Comparison of ENCODE assay signal across 8 cellular contexts in the genomic region with DNA sequence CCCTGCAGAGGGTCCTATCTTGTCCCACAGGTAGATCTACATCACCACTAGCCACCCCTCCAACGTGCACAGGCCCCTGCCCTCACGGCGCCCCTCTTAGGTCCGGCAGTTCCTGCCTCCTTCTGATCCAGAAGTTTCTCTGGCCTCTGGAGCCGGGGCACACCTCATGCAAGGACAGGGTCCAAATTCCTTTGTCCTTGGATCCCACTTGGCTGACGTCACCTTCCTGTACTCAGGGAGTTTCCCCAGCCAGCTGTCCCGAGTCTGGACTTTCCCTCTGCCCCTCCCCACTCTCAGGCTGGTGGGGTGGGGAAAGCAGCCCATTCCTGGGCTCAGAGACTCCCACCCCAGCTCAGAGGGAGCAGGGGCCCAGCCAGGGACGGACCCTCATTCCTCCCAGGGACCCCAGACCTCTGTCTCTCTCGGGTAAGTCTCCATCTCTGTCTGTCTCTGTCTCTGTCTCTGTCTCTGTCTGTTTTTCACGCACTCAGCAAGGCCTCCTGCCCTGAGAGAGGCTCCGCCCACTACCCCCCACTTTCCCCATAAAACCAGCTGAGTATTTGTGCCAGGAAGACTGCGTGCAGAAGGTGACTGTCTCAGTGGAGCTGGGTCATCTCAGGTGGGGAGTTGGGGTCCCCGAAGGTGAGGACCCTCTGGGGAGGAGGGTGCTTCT. TPM values are rescaled to one million over a fixed set of nuclear protein-coding genes. Genes with fewer than 3 reads are reported as not detected.
A peak's percentile ranks its signal among the peaks of the same experiment; 100 is the strongest.
DNase-seq lines count a peak whose midpoint lies in the region; ATAC-seq, FAIRE-seq and TF ChIP-seq lines count a peak whose summit lies in the region.

A gene with protein sequence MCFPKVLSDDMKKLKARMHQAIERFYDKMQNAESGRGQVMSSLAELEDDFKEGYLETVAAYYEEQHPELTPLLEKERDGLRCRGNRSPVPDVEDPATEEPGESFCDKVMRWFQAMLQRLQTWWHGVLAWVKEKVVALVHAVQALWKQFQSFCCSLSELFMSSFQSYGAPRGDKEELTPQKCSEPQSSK (plus strand): TSS at position 572 of the 673 bp plus-strand sequence. CDS start 172 bp downstream, outside the sequence.

- no peaks in the 10 kb centered on the region for H3K27me3 ChIP-seq in GM06990 (replicated peaks; ENCODE audit: control insufficient read depth, insufficient read depth, low read length)
- H3K27me3 ChIP-seq in astrocyte (ENCODE audit: insufficient read depth, low read length) = peaks cover 2% of the 10 kb centered on the region

- H3K4me2 ChIP-seq in astrocyte (ENCODE audit: low read length) = peak within 1 kb of the TSS; percentile 66

- H3K36me3 ChIP-seq in GM06990 (ENCODE audit: control insufficient read depth, insufficient read depth, low read length) = peaks cover 5% of the 10 kb centered on the region
- H3K36me3 ChIP-seq in astrocyte (ENCODE audit: insufficient read depth, low read length) = no peaks in the 10 kb centered on the region

- DNase-seq in GM06990 (ENCODE audit: extremely low read depth, insufficient read length) (no peak), astrocyte (ENCODE audit: low read depth) (peak; percentile 36), left lobe of liver (ENCODE audit: low spot score) (peak; percentile 87), SKM-1 (lab: John Stamatoyannopoulos, UW; ENCODE audit: unreplicated experiment) (no peak), substantia nigra (lab: John Stamatoyannopoulos, UW) (no peak)
- DNase-seq in stimulated activated CD8-positive, alpha-beta memory T cell treated with anti-CD3 and anti-CD28 coated beads, Interleukin-15, amount 100 ng/mL, for 48 hours (ENCODE audit: low read depth in 2 of 2) = peak; percentile 61 to 66

- peaks cover 8% of the 10 kb centered on the region for H3K4me1 Mint-ChIP-seq in astrocyte (ENCODE audit: low read depth, unreplicated experiment)

- H3K79me2 ChIP-seq in astrocyte (ENCODE audit: insufficient read depth, low read length) = no peaks in the 10 kb centered on the region

- TF ChIP-seq CTCF in GM06990 (IDR thresholded peaks at IDR 0.05; ENCODE audit: insufficient read depth, low read length, poor library complexity, severe bottlenecking) (no peak), astrocyte (IDR thresholded peaks at IDR 0.05; ENCODE audit: insufficient read depth, low read depth, low read length) (no peak)

- H3K9ac ChIP-seq in astrocyte (ENCODE audit: low read length) = peak within 1 kb of the TSS; percentile 68

- peak within 1 kb of the TSS; percentile 34 for H3K4me3 Mint-ChIP-seq in astrocyte (ENCODE audit: unreplicated experiment)

- H3K27ac ChIP-seq in astrocyte (ENCODE audit: low read depth, low read length) (peak within 1 kb of the TSS; percentile 27), substantia nigra (ENCODE audit: low read depth, low read length, poor library complexity, severe bottlenecking) (no peak within 1 kb of the TSS)

- ATAC-seq in SK-N-SH treated with all-trans-retinoic acid at 6 μM for 48 hours (peak; percentile 69), left lobe of liver (peak; percentile 86), HG03439 (IDR thresholded peaks at IDR 0.05; ENCODE audit: unreplicated experiment) (no peak)

- no peaks in the 10 kb centered on the region for H4K20me1 ChIP-seq in astrocyte (ENCODE audit: insufficient read depth, low read length)

- H3K4me1 ChIP-seq in astrocyte (ENCODE audit: insufficient read depth, low read length) = peaks cover 6% of the 10 kb centered on the region

- H2AFZ ChIP-seq in astrocyte (ENCODE audit: low read depth, low read length) = peak within 1 kb of the TSS; percentile 72

- H3K27ac Mint-ChIP-seq in astrocyte (ENCODE audit: unreplicated experiment) = peak within 1 kb of the TSS; percentile 15

- peaks cover 4% of the 10 kb centered on the region for H3K27me3 Mint-ChIP-seq in astrocyte (ENCODE audit: low read depth, unreplicated experiment)

- peaks cover 2% of the 10 kb centered on the region for H3K36me3 Mint-ChIP-seq in astrocyte (ENCODE audit: low read depth, unreplicated experiment)

- H3K9me3 Mint-ChIP-seq in astrocyte (ENCODE audit: unreplicated experiment) = peaks cover 2% of the 10 kb centered on the region

- H3K4me3 ChIP-seq in GM06990 (replicated peaks; ENCODE audit: low read depth, low read length) (peak within 1 kb of the TSS; percentile 65), astrocyte (ENCODE audit: insufficient read depth, low read depth, low read length) (no peak within 1 kb of the TSS)

- H3K9me3 ChIP-seq in astrocyte (ENCODE audit: insufficient read depth, low read depth, low read length) = no peaks in the 10 kb centered on the region

- no peak for FAIRE-seq in astrocyte (lab: Jason Lieb, UNC)

TF ChIP-seq in SK-N-SH treated with all-trans-retinoic acid at 6 μM for 48 hours, 23 proteins besides CTCF, POLR2A, EP300 and RAD21 (continues in another document):
- TF ChIP-seq ZFP30 (CRISPR knock-in tag; IDR thresholded peaks at IDR 0.05) (no peak), ZFP3 (CRISPR knock-in tag; IDR thresholded peaks at IDR 0.05) (no peak), ARNTL (CRISPR knock-in tag; IDR thresholded peaks at IDR 0.05; ENCODE audit: borderline replicate concordance, low read depth) (no peak), OSR1 (CRISPR knock-in tag; IDR thresholded peaks at IDR 0.05) (no peak), GLIS3 (CRISPR knock-in tag; IDR thresholded peaks at IDR 0.05) (no peak), ZNF70 (CRISPR knock-in tag; IDR thresholded peaks at IDR 0.05) (no peak), ZC3H10 (CRISPR knock-in tag; IDR thresholded peaks at IDR 0.05) (no peak), SNAI2 (CRISPR knock-in tag; IDR thresholded peaks at IDR 0.05) (no peak)
- TF ChIP-seq, protein P1, sequence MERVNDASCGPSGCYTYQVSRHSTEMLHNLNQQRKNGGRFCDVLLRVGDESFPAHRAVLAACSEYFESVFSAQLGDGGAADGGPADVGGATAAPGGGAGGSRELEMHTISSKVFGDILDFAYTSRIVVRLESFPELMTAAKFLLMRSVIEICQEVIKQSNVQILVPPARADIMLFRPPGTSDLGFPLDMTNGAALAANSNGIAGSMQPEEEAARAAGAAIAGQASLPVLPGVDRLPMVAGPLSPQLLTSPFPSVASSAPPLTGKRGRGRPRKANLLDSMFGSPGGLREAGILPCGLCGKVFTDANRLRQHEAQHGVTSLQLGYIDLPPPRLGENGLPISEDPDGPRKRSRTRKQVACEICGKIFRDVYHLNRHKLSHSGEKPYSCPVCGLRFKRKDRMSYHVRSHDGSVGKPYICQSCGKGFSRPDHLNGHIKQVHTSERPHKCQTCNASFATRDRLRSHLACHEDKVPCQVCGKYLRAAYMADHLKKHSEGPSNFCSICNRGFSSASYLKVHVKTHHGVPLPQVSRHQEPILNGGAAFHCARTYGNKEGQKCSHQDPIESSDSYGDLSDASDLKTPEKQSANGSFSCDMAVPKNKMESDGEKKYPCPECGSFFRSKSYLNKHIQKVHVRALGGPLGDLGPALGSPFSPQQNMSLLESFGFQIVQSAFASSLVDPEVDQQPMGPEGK (CRISPR knock-in tag; IDR thresholded peaks at IDR 0.05; ENCODE audit: borderline replicate concordance) = no peak
- TF ChIP-seq, protein P2, sequence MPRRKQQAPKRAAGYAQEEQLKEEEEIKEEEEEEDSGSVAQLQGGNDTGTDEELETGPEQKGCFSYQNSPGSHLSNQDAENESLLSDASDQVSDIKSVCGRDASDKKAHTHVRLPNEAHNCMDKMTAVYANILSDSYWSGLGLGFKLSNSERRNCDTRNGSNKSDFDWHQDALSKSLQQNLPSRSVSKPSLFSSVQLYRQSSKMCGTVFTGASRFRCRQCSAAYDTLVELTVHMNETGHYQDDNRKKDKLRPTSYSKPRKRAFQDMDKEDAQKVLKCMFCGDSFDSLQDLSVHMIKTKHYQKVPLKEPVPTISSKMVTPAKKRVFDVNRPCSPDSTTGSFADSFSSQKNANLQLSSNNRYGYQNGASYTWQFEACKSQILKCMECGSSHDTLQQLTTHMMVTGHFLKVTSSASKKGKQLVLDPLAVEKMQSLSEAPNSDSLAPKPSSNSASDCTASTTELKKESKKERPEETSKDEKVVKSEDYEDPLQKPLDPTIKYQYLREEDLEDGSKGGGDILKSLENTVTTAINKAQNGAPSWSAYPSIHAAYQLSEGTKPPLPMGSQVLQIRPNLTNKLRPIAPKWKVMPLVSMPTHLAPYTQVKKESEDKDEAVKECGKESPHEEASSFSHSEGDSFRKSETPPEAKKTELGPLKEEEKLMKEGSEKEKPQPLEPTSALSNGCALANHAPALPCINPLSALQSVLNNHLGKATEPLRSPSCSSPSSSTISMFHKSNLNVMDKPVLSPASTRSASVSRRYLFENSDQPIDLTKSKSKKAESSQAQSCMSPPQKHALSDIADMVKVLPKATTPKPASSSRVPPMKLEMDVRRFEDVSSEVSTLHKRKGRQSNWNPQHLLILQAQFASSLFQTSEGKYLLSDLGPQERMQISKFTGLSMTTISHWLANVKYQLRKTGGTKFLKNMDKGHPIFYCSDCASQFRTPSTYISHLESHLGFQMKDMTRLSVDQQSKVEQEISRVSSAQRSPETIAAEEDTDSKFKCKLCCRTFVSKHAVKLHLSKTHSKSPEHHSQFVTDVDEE (CRISPR knock-in tag; IDR thresholded peaks at IDR 0.05) = no peak
- TF ChIP-seq, protein P3, sequence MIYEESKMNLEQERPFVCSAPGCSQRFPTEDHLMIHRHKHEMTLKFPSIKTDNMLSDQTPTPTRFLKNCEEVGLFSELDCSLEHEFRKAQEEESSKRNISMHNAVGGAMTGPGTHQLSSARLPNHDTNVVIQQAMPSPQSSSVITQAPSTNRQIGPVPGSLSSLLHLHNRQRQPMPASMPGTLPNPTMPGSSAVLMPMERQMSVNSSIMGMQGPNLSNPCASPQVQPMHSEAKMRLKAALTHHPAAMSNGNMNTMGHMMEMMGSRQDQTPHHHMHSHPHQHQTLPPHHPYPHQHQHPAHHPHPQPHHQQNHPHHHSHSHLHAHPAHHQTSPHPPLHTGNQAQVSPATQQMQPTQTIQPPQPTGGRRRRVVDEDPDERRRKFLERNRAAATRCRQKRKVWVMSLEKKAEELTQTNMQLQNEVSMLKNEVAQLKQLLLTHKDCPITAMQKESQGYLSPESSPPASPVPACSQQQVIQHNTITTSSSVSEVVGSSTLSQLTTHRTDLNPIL (CRISPR knock-in tag; IDR thresholded peaks at IDR 0.05; ENCODE audit: low read depth) = no peak
- TF ChIP-seq, protein P4, sequence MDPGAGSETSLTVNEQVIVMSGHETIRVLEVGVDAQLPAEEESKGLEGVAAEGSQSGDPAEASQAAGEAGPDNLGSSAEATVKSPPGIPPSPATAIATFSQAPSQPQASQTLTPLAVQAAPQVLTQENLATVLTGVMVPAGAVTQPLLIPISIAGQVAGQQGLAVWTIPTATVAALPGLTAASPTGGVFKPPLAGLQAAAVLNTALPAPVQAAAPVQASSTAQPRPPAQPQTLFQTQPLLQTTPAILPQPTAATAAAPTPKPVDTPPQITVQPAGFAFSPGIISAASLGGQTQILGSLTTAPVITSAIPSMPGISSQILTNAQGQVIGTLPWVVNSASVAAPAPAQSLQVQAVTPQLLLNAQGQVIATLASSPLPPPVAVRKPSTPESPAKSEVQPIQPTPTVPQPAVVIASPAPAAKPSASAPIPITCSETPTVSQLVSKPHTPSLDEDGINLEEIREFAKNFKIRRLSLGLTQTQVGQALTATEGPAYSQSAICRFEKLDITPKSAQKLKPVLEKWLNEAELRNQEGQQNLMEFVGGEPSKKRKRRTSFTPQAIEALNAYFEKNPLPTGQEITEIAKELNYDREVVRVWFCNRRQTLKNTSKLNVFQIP (CRISPR knock-in tag; IDR thresholded peaks at IDR 0.05; ENCODE audit: borderline replicate concordance, low read depth) = no peak

RNA-seq across cellular contexts. Expression of the gene that starts here (rescaled TPM):
- total RNA-seq in astrocyte = 27.8 and 43.8 TPM in 2 replicates
- 172 TPM for total RNA-seq in left lobe of liver

Comparison
In these comparisons a context has a peak if more than half of its experiments do, and no peak if none do; other contexts are left out.
1. DNase-seq: peak in astrocyte (single experiment), left lobe of liver (single experiment) and stimulated activated CD8-positive, alpha-beta memory T cell treated with anti-CD3 and anti-CD28 coated beads, Interleukin-15, amount 100 ng/mL, for 48 hours (2 of 2); none in GM06990 (single experiment), SKM-1 (single experiment) and substantia nigra (0 of 49).